Comparison of ENCODE assay signal across 17 cellular contexts in genomic region chr2:108297436-108298141, GRCh38. TPM values are rescaled to one million over a fixed set of nuclear protein-coding genes. Genes with fewer than 3 reads are reported as not detected.
DNase-seq lines count a peak whose midpoint lies in the region; ATAC-seq, FAIRE-seq and TF ChIP-seq lines count a peak whose summit lies in the region.
"Had no signal": no experiment of that assay in that cellular context is flagged by ENCODE, and none has a peak within 500 bp of the region (broad histone marks: within the 10 kb centered on the region; RNA-seq: fewer than 3 reads in every experiment).

No MANE protein-coding gene starts in this region.

- H3K9me2 ChIP-seq in PC-3 (replicated peaks; ENCODE audit: low read length): no peaks in the 10 kb centered on the region

- BruUV-seq in PC-3 (replicated peaks; lab: Mats Ljungman, UMichigan): no TSS peak

- H3K4me3 Mint-ChIP-seq in activated CD8-positive, alpha-beta T cell treated with anti-CD3 and anti-CD28 coated beads for 36 hours: no peak overlapping the region
- H3K4me3 Mint-ChIP-seq in naive thymus-derived CD8-positive, alpha-beta T cell: no peak overlapping the region
- H3K4me3 Mint-ChIP-seq: activated CD4-positive, alpha-beta memory T cell treated with anti-CD3 and anti-CD28 coated beads for 36 hours; mesothelial cell of epicardium had no signal

- H3F3A ChIP-seq in PC-3 (ENCODE audit: low read length, unreplicated experiment): no peaks in the 10 kb centered on the region

- H2AFZ ChIP-seq in PC-3 (ENCODE audit: low read length): peak overlapping the region; percentile 33
- H2AFZ ChIP-seq: parathyroid adenoma had no signal

- H3K4me2 ChIP-seq in PC-3 (ENCODE audit: low read length): peak overlapping the region; percentile 5; the same call in 1 of the 2 replicates

- no peaks in the 10 kb centered on the region for H3K4me1 Mint-ChIP-seq in activated CD8-positive, alpha-beta T cell treated with anti-CD3 and anti-CD28 coated beads for 36 hours (ENCODE audit: low read depth)
- H3K4me1 Mint-ChIP-seq in naive thymus-derived CD8-positive, alpha-beta T cell: peaks cover 0 to 2% (median 0%) of the 10 kb centered on the region in 4 donors
- H3K4me1 Mint-ChIP-seq: mesothelial cell of epicardium had no signal

- H3K9me3 ChIP-seq in PC-3 (ENCODE audit: low read length): no peaks in the 10 kb centered on the region

- no peaks in the 10 kb centered on the region for H3K27me3 ChIP-seq in PC-3 (ENCODE audit: low read length)

- H4K20me1 ChIP-seq in PC-3 (ENCODE audit: low read length): no peaks in the 10 kb centered on the region

- no peaks in the 10 kb centered on the region for H3K79me2 ChIP-seq in PC-3 (ENCODE audit: low read length)
- H3K79me2 ChIP-seq: parathyroid adenoma had no signal

- H3K27ac ChIP-seq in PC-3 (ENCODE audit: low read length): no peak overlapping the region
- H3K27ac ChIP-seq: C4-2B, parathyroid adenoma had no signal

- FAIRE-seq in frontal cortex (lab: Jason Lieb, UNC): no peak
- FAIRE-seq: GM19239 had no signal

- POLR2A ChIA-PET in PC-3 (lab: Charles Lee; ENCODE audit: unreplicated experiment): no interaction called here
- POLR2A ChIA-PET in activated CD8-positive, alpha-beta T cell treated with anti-CD3 and anti-CD28 coated beads for 36 hours (lab: Charles Lee): interaction anchor here (0.8 kb wide), 1 partner anchor 14 kb away, joined by 3 read pairs; no protein-coding TSS in a partner anchor
- POLR2A ChIA-PET in naive thymus-derived CD8-positive, alpha-beta T cell (lab: Charles Lee): no interaction called here

- peaks cover 4% of the 10 kb centered on the region for H3K27me3 Mint-ChIP-seq in activated CD8-positive, alpha-beta T cell treated with anti-CD3 and anti-CD28 coated beads for 36 hours
- H3K27me3 Mint-ChIP-seq in naive thymus-derived CD8-positive, alpha-beta T cell: peaks cover 0 to 8% (median 4%) of the 10 kb centered on the region in 5 donors

- no peaks in the 10 kb centered on the region for H3K36me3 ChIP-seq in PC-3 (ENCODE audit: low read depth, low read length)

- TF ChIP-seq CTCF in PC-3 (conservative IDR thresholded peaks at IDR 0.05; ENCODE audit: low read depth, low read length): no peak
- TF ChIP-seq CTCF in epithelial cell of esophagus (IDR thresholded peaks at IDR 0.05; ENCODE audit: insufficient read depth, low read depth, low read length, missing control alignments): no peak
- no peak for TF ChIP-seq CTCF in activated CD8-positive, alpha-beta T cell treated with anti-CD3 and anti-CD28 coated beads for 36 hours (IDR thresholded peaks at IDR 0.05)

- no peaks in the 10 kb centered on the region for H3K36me3 Mint-ChIP-seq in activated CD8-positive, alpha-beta T cell treated with anti-CD3 and anti-CD28 coated beads for 36 hours (ENCODE audit: low read depth)
- H3K36me3 Mint-ChIP-seq in naive thymus-derived CD8-positive, alpha-beta T cell: no peaks in the 10 kb centered on the region
- H3K36me3 Mint-ChIP-seq: activated CD4-positive, alpha-beta memory T cell treated with anti-CD3 and anti-CD28 coated beads for 36 hours; mesothelial cell of epicardium had no signal

- peak; percentile 92 for DNase-seq in EL
- DNase-seq in PC-3: peak; percentile 73
- DNase-seq in epithelial cell of esophagus (ENCODE audit: low read depth): peak; percentile 86
- DNase-seq in renal cortical epithelial cell (ENCODE audit: low read depth): peak; percentile 85
- no peak for DNase-seq in activated CD8-positive, alpha-beta T cell treated with anti-CD3 and anti-CD28 coated beads for 36 hours
- DNase-seq in frontal cortex (ENCODE audit: low spot score in 2 of 2): no peak
- no peak for DNase-seq in naive thymus-derived CD8-positive, alpha-beta T cell
- DNase-seq: activated CD4-positive, alpha-beta memory T cell treated with anti-CD3 and anti-CD28 coated beads for 36 hours; activated effector memory CD4-positive, alpha-beta T cell treated with anti-CD3 and anti-CD28 coated beads, Interleukin-2, amount 50 U/mL, for 16 hours; DND-41; NCI-H1048; NCI-H2171 treated with DMSO at 0.1 percent for 48 hours had no signal

- intact Hi-C loops in PC-3 (cut with micrococcal nuclease): no loop called here
- intact Hi-C loops in activated CD8-positive, alpha-beta T cell treated with anti-CD3 and anti-CD28 coated beads for 36 hours (cut with micrococcal nuclease): no loop called here

- no peak overlapping the region for H3K27ac Mint-ChIP-seq in activated CD8-positive, alpha-beta T cell treated with anti-CD3 and anti-CD28 coated beads for 36 hours
- H3K27ac Mint-ChIP-seq in naive thymus-derived CD8-positive, alpha-beta T cell: no peak overlapping the region
- H3K27ac Mint-ChIP-seq: activated CD4-positive, alpha-beta memory T cell treated with anti-CD3 and anti-CD28 coated beads for 36 hours; mesothelial cell of epicardium had no signal

- H3K9me3 Mint-ChIP-seq in activated CD8-positive, alpha-beta T cell treated with anti-CD3 and anti-CD28 coated beads for 36 hours: no peaks in the 10 kb centered on the region
- no peaks in the 10 kb centered on the region for H3K9me3 Mint-ChIP-seq in naive thymus-derived CD8-positive, alpha-beta T cell
- H3K9me3 Mint-ChIP-seq: activated CD4-positive, alpha-beta memory T cell treated with anti-CD3 and anti-CD28 coated beads for 36 hours had no signal

- CTCF ChIA-PET in PC-3 (lab: Charles Lee): no interaction called here
- CTCF ChIA-PET in activated CD8-positive, alpha-beta T cell treated with anti-CD3 and anti-CD28 coated beads for 36 hours (lab: Charles Lee): no interaction called here

- peaks cover 12% of the 10 kb centered on the region for H3K4me1 ChIP-seq in PC-3 (ENCODE audit: insufficient read depth, low read length)
- H3K4me1 ChIP-seq: parathyroid adenoma had no signal

- no peak overlapping the region for H3K9ac ChIP-seq in PC-3 (ENCODE audit: low read length)
- H3K9ac ChIP-seq: parathyroid adenoma had no signal

- H3K4me3 ChIP-seq in PC-3 (ENCODE audit: low read length): no peak overlapping the region
- no peak overlapping the region for H3K4me3 ChIP-seq in epithelial cell of esophagus (ENCODE audit: low read length)

- ATAC-seq in PC-3 (peak; percentile 85), HG03025 (IDR thresholded peaks at IDR 0.05; ENCODE audit: low FRiP score, unreplicated experiment) (no peak)
- ATAC-seq in activated CD8-positive, alpha-beta T cell treated with anti-CD3 and anti-CD28 coated beads for 36 hours: no peak
- no peak for ATAC-seq in naive thymus-derived CD8-positive, alpha-beta T cell

RNA-seq across cellular contexts. Expression of gene SULT1C2, which starts 8.9 kb away (rescaled TPM):
- not detected in 2 replicates for total RNA-seq in PC-3 (2014; rRNA removed)
- 4.7 and 13.1 TPM in 2 replicates for total RNA-seq in renal cortical epithelial cell
- total RNA-seq in activated CD8-positive, alpha-beta T cell treated with anti-CD3 and anti-CD28 coated beads for 36 hours: not detected
- 0.41 TPM for total RNA-seq in frontal cortex
- total RNA-seq in naive thymus-derived CD8-positive, alpha-beta T cell: not detected
- polyA plus RNA-seq in naive thymus-derived CD8-positive, alpha-beta T cell: not detected
- total RNA-seq: activated CD4-positive, alpha-beta memory T cell treated with anti-CD3 and anti-CD28 coated beads for 36 hours; mesothelial cell of epicardium had no signal

RNA-seq across cellular contexts. Expression of gene SULT1C3, which starts 57.8 kb away (rescaled TPM):
- total RNA-seq in PC-3 (2014; rRNA removed) (not detected in 2 replicates), renal cortical epithelial cell (not detected in 2 replicates), frontal cortex (not detected)
- total RNA-seq in activated CD8-positive, alpha-beta T cell treated with anti-CD3 and anti-CD28 coated beads for 36 hours: not detected
- not detected for total RNA-seq in naive thymus-derived CD8-positive, alpha-beta T cell
- polyA plus RNA-seq in naive thymus-derived CD8-positive, alpha-beta T cell: not detected
- total RNA-seq: activated CD4-positive, alpha-beta memory T cell treated with anti-CD3 and anti-CD28 coated beads for 36 hours; mesothelial cell of epicardium had no signal

Comparison
In these comparisons a context has a peak if more than half of its experiments do, and no peak if none do; other contexts are left out.
1. DNase-seq: peak in EL (single experiment), PC-3 (single experiment), epithelial cell of esophagus (single experiment) and renal cortical epithelial cell (single experiment); none in activated CD8-positive, alpha-beta T cell treated with anti-CD3 and anti-CD28 coated beads for 36 hours (single experiment), frontal cortex (0 of 2) and naive thymus-derived CD8-positive, alpha-beta T cell (0 of 10).